ENCODE assay signal across 8 cellular contexts in the genomic region with DNA sequence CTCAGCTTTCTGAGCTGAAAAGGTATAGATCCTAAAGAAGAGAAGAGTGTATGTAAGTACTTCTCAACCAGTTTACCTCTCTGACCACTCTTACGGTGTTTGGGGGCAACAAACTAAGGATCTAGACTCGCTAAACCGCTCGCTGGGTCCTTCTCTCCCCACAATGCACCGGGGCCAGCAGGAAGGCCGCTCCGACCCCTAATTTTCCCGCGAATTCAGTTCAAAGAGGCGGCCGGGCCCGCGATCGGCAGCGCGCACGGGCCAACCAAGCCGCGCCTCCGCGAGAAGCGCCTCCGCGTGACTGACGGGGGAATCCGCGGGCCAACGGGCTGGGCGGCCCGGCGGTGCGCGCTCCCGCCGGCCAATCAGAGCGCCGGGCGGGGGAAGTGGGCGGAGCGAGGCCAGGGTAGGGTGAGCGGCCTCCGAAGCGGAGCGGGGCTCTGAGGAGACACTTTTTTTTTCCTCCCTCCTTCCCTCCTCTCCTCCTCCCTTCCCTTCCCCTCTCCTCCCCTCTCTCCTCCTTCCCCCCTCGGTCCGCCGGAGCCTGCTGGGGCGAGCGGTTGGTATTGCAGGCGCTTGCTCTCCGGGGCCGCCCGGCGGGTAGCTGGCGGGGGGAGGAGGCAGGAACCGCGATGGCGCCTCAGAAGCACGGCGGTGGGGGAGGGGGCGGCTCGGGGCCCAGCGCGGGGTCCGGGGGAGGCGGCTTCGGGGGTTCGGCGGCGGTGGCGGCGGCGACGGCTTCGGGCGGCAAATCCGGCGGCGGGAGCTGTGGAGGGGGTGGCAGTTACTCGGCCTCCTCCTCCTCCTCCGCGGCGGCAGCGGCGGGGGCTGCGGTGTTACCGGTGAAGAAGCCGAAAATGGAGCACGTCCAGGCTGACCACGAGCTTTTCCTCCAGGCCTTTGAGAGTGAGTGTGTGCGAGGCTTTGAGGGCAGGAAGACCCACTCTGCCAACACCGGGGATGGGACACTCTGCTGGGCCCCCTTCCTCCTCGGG. TPM values are rescaled to one million over a fixed set of nuclear protein-coding genes. Genes with fewer than 3 reads are reported as not detected.
DNase-seq lines count a peak whose midpoint lies in the region; ATAC-seq and FAIRE-seq lines count a peak whose summit lies in the region.
"Not testable (repeated sequence)": the region's sequence is repeated elsewhere in the genome, so short reads cannot be mapped to it uniquely, and the experiment has no call there.

SUZ12 (plus strand) TSS at position 393 of the 995 bp plus-strand sequence; CDS start at position 633, 240 bp downstream.

- peak within 1 kb of the TSS; percentile 29 for H2AFZ ChIP-seq in mesenchymal stem cell (ENCODE audit: low read depth, low read length)

- not testable (repeated sequence) for H2AK5ac ChIP-seq in mesenchymal stem cell (ENCODE audit: low read length, severe bottlenecking)

- peak within 1 kb of the TSS; percentile 57 to 93 for H3K14ac ChIP-seq in mesenchymal stem cell (ENCODE audit: low read length in 2 of 2)

- not testable (repeated sequence) for H4K8ac ChIP-seq in mesenchymal stem cell (ENCODE audit: low read length)

- not testable (repeated sequence) for H3K9me3 ChIP-seq in mesenchymal stem cell (ENCODE audit: control insufficient read depth, low read length)

- H3K4me1 Mint-ChIP-seq in effector memory CD8-positive, alpha-beta T cell (ENCODE audit: low read depth in 2 of 2): not testable (repeated sequence)

- H3K18ac ChIP-seq in mesenchymal stem cell (ENCODE audit: low read depth in 1 of 2, low read length in 2 of 2): peak within 1 kb of the TSS; percentile 67 to 83

- peak within 1 kb of the TSS in 1 of 2 experiments; percentile 73 for H3K4ac ChIP-seq in mesenchymal stem cell (ENCODE audit: low read depth in 1 of 2, low read length in 2 of 2)

- not testable (repeated sequence) for H3K27me3 Mint-ChIP-seq in effector memory CD8-positive, alpha-beta T cell

- not testable (repeated sequence) for H3K79me1 ChIP-seq in mesenchymal stem cell (replicated peaks; ENCODE audit: low read length, poor library complexity, severe bottlenecking)

- not testable (repeated sequence) for H3K27me3 ChIP-seq in mesenchymal stem cell (ENCODE audit: control insufficient read depth in 1 of 2, insufficient read depth in 1 of 2, low read length in 2 of 2)

- peak within 1 kb of the TSS; percentile 75 for H4K91ac ChIP-seq in mesenchymal stem cell (ENCODE audit: low read length)

- CTCF ChIA-PET in activated CD8-positive, alpha-beta memory T cell treated with anti-CD3 and anti-CD28 coated beads for 36 hours (lab: Charles Lee): interaction anchor here (0.8 kb wide), 1 partner anchor 10 kb away, joined by 6 read pairs; no protein-coding TSS in a partner anchor

- WGBS in mesenchymal stem cell: under 1% methylated on average over 49 of the region's 93 CpGs

- FAIRE-seq in HTR-8/SVneo (lab: Jason Lieb, UNC): peak; percentile 99

- H2BK15ac ChIP-seq in mesenchymal stem cell (ENCODE audit: low read depth, poor library complexity, severe bottlenecking): peak within 1 kb of the TSS; percentile 96

- H2BK12ac ChIP-seq in mesenchymal stem cell (ENCODE audit: low read length in 2 of 2): not testable (repeated sequence)

- POLR2A ChIA-PET in activated CD8-positive, alpha-beta memory T cell treated with anti-CD3 and anti-CD28 coated beads for 36 hours (lab: Charles Lee): interaction anchor here (0.8 to 1.0 kb wide), 2 partner anchors 36 to 78 kb away, joined by 4 read pairs; partner anchors contain the start of gene UTP6

- H3K27ac Mint-ChIP-seq in effector memory CD8-positive, alpha-beta T cell: peak within 1 kb of the TSS; percentile 75 to 88

- H3K9ac ChIP-seq in mesenchymal stem cell (ENCODE audit: low read length): peak within 1 kb of the TSS; percentile 88

- peak within 1 kb of the TSS in 1 of 2 experiments; percentile 93 for H3K23ac ChIP-seq in mesenchymal stem cell (ENCODE audit: low read length in 2 of 2)

- peak within 1 kb of the TSS; percentile 94 for H3K27ac ChIP-seq in mesenchymal stem cell (ENCODE audit: low read length, poor library complexity, severe bottlenecking)

- H3K36me3 Mint-ChIP-seq in effector memory CD8-positive, alpha-beta T cell (ENCODE audit: insufficient read depth): peaks cover 27% of the 10 kb centered on the region

- peak; percentile 90 for ATAC-seq in GM21381 (IDR thresholded peaks at IDR 0.05; ENCODE audit: unreplicated experiment)
- ATAC-seq in effector memory CD8-positive, alpha-beta T cell (replicated peaks): peak; percentile 91

- not testable (repeated sequence) for H3K9me3 Mint-ChIP-seq in effector memory CD8-positive, alpha-beta T cell

- H2BK120ac ChIP-seq in mesenchymal stem cell (ENCODE audit: low read depth, low read length): peak within 1 kb of the TSS; percentile 79

- peak within 1 kb of the TSS; percentile 89 for H2BK5ac ChIP-seq in mesenchymal stem cell (ENCODE audit: low read depth, low read length, poor library complexity, severe bottlenecking)

- H3K36me3 ChIP-seq in mesenchymal stem cell (ENCODE audit: control insufficient read depth in 1 of 2, insufficient read depth in 2 of 2, low read depth in 1 of 2, low read length in 2 of 2): not testable (repeated sequence)

- H3K4me1 ChIP-seq in mesenchymal stem cell (ENCODE audit: control insufficient read depth, insufficient read depth, low read depth, low read length): not testable (repeated sequence)

- peak within 1 kb of the TSS; percentile 81 to 83 for H3K4me3 ChIP-seq in mesenchymal stem cell (ENCODE audit: insufficient read depth in 1 of 2, low read depth in 1 of 2, low read length in 2 of 2)

- H3K4me2 ChIP-seq in mesenchymal stem cell (ENCODE audit: low read length, poor library complexity, severe bottlenecking): peak within 1 kb of the TSS; percentile 75

- peak within 1 kb of the TSS; percentile 82 to 85 for H3K4me3 Mint-ChIP-seq in effector memory CD8-positive, alpha-beta T cell

- DNase-seq in COLO829 (ENCODE audit: low spot score): peak; percentile 55
- peak; percentile 45 for DNase-seq in HTR-8/SVneo (ENCODE audit: insufficient read length, low spot score)
- peak; percentile 91 for DNase-seq in NOMO-1 treated with dmso at 0.1 percent for 144 hours (lab: John Stamatoyannopoulos, UW; ENCODE audit: unreplicated experiment)
- DNase-seq in effector memory CD8-positive, alpha-beta T cell: peak; percentile 79 to 82 (median 81)
- DNase-seq in mesenchymal stem cell: peak; percentile 93
- DNase-seq in stimulated activated CD4-positive, alpha-beta T cell treated with anti-CD3 and anti-CD28 coated beads, TNF-alpha, amount 100 ng/mL, for 48 hours (ENCODE audit: low read depth in 3 of 3): peak; percentile 67 to 78 (median 76)

RNA-seq across cellular contexts. Expression of gene SUZ12, which starts in this region (rescaled TPM):
- 10 to 100 TPM; 67.8 to 70.4 TPM for total RNA-seq in activated CD8-positive, alpha-beta memory T cell treated with anti-CD3 and anti-CD28 coated beads for 36 hours
- polyA plus RNA-seq in mesenchymal stem cell (2013, experiment 1 of 2): 24.1 TPM
- polyA plus RNA-seq in mesenchymal stem cell (2013, experiment 2 of 2): 24.9 TPM

Comparison
In these comparisons a context has a peak if more than half of its experiments do, and no peak if none do; other contexts are left out.
1. Peak in every context shown above with its lines: DNase-seq, ATAC-seq, H3K4me3 ChIP-seq and H3K27ac ChIP-seq.